ENCODE assay signal across 18 cellular contexts in the genomic region with DNA sequence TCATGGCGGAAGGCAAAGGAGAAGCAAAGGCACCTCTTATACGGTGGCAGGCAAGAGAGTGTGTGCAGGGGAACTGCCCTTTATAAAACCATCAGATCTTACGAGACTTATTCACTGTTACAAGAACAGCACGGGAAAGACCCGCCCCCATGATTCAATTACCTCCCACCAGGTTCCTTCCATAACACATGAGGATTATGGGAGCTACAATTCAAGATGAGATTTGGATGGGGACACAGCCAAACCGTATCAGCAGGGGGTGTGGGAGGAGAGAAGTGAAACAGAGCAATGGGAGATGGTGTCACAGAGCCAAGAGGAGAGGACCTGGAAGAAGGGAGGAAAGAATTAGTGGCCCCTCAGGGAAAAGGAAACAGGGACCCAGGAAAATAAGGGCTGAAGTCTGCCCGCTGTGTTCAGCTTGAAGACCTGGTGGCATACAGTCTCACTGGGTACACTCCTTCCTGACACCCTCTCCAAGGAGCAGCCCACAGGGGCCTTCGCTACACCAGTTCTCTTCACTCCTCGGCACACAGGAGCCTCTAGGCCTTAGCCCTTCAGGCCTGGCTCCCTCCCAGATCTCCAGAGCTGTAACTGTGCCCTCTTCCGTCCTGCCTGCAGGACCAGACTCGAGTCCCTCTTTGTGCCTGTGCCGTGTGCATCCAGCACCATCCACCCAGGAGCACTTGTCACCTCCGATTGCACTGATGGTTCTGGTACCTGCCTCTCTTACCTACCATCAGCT.
"Had no signal": no experiment of that assay in that cellular context is flagged by ENCODE, and none has a peak within 500 bp of the region (broad histone marks: within the 10 kb centered on the region; RNA-seq: fewer than 3 reads in every experiment).

No MANE protein-coding gene starts in this region.

- H3K4me1 Mint-ChIP-seq: activated naive CD4-positive, alpha-beta T cell treated with anti-CD3 and anti-CD28 coated beads, Interleukin-2, amount 10 ng/mL, durations not matched to agents 7 days and 5 days; T-cell had no signal

- H3K36me3 Mint-ChIP-seq: activated naive CD4-positive, alpha-beta T cell treated with anti-CD3 and anti-CD28 coated beads, Interleukin-2, amount 10 ng/mL, durations not matched to agents 7 days and 5 days; type B pancreatic cell had no signal

- H3K36me3 ChIP-seq: adrenal gland, breast epithelium, suprapubic skin had no signal

- H3K27ac Mint-ChIP-seq: activated naive CD4-positive, alpha-beta T cell treated with anti-CD3 and anti-CD28 coated beads, Interleukin-2, amount 10 ng/mL, durations not matched to agents 7 days and 5 days; activated T-helper 2 cell treated with anti-CD3 and anti-CD28 coated beads, Interferon-gamma antibody, Interleukin-2, Interleukin-4, amounts not matched to agents 10 μg/mL and 5 μg/mL and 100 μg/mL, durations not matched to agents 14 hours and 24 hours and 36 hours; stimulated activated naive CD8-positive, alpha-beta T cell treated with anti-CD3 and anti-CD28 coated beads, Interleukin-15, Interleukin-2, amounts not matched to agents 100 ng/mL and 50 ng/mL, for 24 hours; T-cell; type B pancreatic cell had no signal

- H3K4me3 Mint-ChIP-seq: activated naive CD4-positive, alpha-beta T cell treated with anti-CD3 and anti-CD28 coated beads, Interleukin-2, amount 10 ng/mL, durations not matched to agents 7 days and 5 days; nephron; stimulated activated naive CD8-positive, alpha-beta T cell treated with anti-CD3 and anti-CD28 coated beads, Interleukin-15, Interleukin-2, amounts not matched to agents 100 ng/mL and 50 ng/mL, for 24 hours; T-cell; type B pancreatic cell had no signal

- H3K4me3 ChIP-seq: adrenal gland, breast epithelium, coronary artery, suprapubic skin had no signal

- H3K9me3 ChIP-seq: adrenal gland, breast epithelium, SK-N-SH, suprapubic skin had no signal

- H3K4me1 ChIP-seq: adrenal gland, breast epithelium, suprapubic skin had no signal

- H3K27ac ChIP-seq: adrenal gland, breast epithelium, coronary artery, suprapubic skin had no signal

- H3K27me3 Mint-ChIP-seq: activated naive CD4-positive, alpha-beta T cell treated with anti-CD3 and anti-CD28 coated beads, Interleukin-2, amount 10 ng/mL, durations not matched to agents 7 days and 5 days; stimulated activated naive CD8-positive, alpha-beta T cell treated with anti-CD3 and anti-CD28 coated beads, Interleukin-15, Interleukin-2, amounts not matched to agents 100 ng/mL and 50 ng/mL, for 24 hours; T-cell; type B pancreatic cell had no signal

- DNase-seq: activated CD4-positive, alpha-beta T cell treated with anti-CD3 and anti-CD28 coated beads, Interleukin-2, amount 50 U/mL, for 1 hour; activated naive CD4-positive, alpha-beta T cell treated with anti-CD3 and anti-CD28 coated beads, Interleukin-2, amount 10 ng/mL, durations not matched to agents 7 days and 5 days; activated T-cell treated with anti-CD3 and anti-CD28 coated beads for 4 hours; erythroblast; midbrain; occipital lobe; SK-N-SH; T-cell; T-helper 9 cell had no signal

- H3K27me3 ChIP-seq: adrenal gland, breast epithelium, suprapubic skin had no signal

- ATAC-seq: activated CD4-positive, CD25-positive, alpha-beta regulatory T cell treated with anti-CD3 and anti-CD28 coated beads, Interleukin-2, amount 50 U/mL, for 24 hours; T-cell had no signal
